ENCODE assay signal across 16 cellular contexts in the genomic region with DNA sequence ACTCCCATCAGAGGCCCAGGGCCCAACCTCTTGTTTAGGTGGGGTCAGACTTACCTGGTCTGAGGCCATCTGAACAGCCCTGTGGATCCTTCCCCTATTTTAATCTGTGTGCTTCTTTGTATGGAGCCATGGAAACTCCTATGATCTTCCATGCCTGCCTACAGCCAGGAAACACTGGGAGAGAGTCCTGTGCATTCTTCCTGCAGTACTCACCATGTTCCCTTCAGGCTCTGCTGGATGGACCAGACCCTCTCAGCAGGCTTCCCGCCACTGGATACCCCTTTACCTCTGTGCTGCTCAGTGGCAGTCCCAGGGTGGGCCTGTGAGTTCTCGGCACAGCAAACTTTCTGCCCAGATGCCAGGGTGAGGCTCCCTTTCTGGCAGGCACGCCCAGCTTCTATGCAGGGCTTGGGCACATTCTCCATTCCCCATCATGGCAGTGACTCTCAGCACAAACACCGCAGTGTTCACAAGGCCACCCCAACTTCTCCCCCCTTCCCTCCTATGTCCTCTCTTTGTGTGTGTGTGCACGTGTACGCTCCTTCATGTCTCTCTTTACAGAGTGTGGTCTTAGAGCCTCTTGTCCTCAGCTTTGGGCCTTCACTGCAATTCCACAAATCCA. TPM values are rescaled to one million over a fixed set of nuclear protein-coding genes. Genes with fewer than 3 reads are reported as not detected.
DNase-seq lines count a peak whose midpoint lies in the region; ATAC-seq and TF ChIP-seq lines count a peak whose summit lies in the region.
"Had no signal": no experiment of that assay in that cellular context is flagged by ENCODE, and none has a peak within 500 bp of the region (broad histone marks: within the 10 kb centered on the region; RNA-seq: fewer than 3 reads in every experiment).

No MANE protein-coding gene starts in this region.

- no peak overlapping the region for H3K4ac ChIP-seq in H9 (ENCODE audit: low read depth, low read length)

- H3K36me3 Mint-ChIP-seq in H9 (ENCODE audit: insufficient read depth in 1 of 3, low read depth in 3 of 3) (peaks cover 9 to 20% (median 17%) of the 10 kb centered on the region in 3 experiments), WTC11 (peaks cover 23% of the 10 kb centered on the region)

- H4K20me1 ChIP-seq in H9 (ENCODE audit: control insufficient read depth, insufficient read depth, insufficient read length) = no peaks in the 10 kb centered on the region

- no peak overlapping the region for H2AFZ ChIP-seq in H9 (ENCODE audit: low read length)

- no peak overlapping the region for H3K14ac ChIP-seq in H9 (ENCODE audit: insufficient read depth, low read length)

- H3K27ac Mint-ChIP-seq in H9 (no peak overlapping the region; a peak in 1 of 7 replicates), WTC11 (0 out of 2 replicates have a peak overlapping the region, but pooled peaks have one; percentile 19)
- H3K27ac Mint-ChIP-seq: IgD-negative memory B cell had no signal

- no peak for TF ChIP-seq CTCF in H9 (conservative IDR thresholded peaks at IDR 0.05)
- TF ChIP-seq CTCF in WTC11 (IDR thresholded peaks at IDR 0.05) = no peak

- H3K56ac ChIP-seq in H9 (ENCODE audit: insufficient read length, low read depth, low read length) = no peak overlapping the region

- H3K9me3 Mint-ChIP-seq in H9 = peaks cover 17 to 22% of the 10 kb centered on the region in 2 experiments
- H3K9me3 Mint-ChIP-seq in WTC11 = peaks cover 24% of the 10 kb centered on the region

- H2BK20ac ChIP-seq in H9 (ENCODE audit: low read depth, low read length, poor library complexity, severe bottlenecking) = no peak overlapping the region

- peaks cover 0 to 3% of the 10 kb centered on the region in 2 experiments; a peak in 1 of 4 replicates for H3K4me1 Mint-ChIP-seq in H9
- no peaks in the 10 kb centered on the region for H3K4me1 Mint-ChIP-seq in WTC11
- H3K4me1 Mint-ChIP-seq: IgD-negative memory B cell had no signal

- no peak overlapping the region for H3K4me2 ChIP-seq in H9 (ENCODE audit: insufficient read depth, insufficient read length, low read length)

- CTCF ChIA-PET in WTC11 (lab: Charles Lee) = interaction anchor here (0.6 to 5.1 kb wide), 34 partner anchors 9 to 247 kb away, joined by 3 to 54 read pairs (median 6); a partner anchor contains a TSS

- no peaks in the 10 kb centered on the region for H3K23me2 ChIP-seq in H9 (ENCODE audit: insufficient read length, low read depth, low read length, poor library complexity, severe bottlenecking)

- WGBS in H9 (ENCODE audit: extremely low coverage, insufficient read length, low lambda C conversion rate) = no CpG with 5 or more reads among the region's 6 CpGs

- H3K27me3 Mint-ChIP-seq in H9 (ENCODE audit: low read depth) (no peaks in the 10 kb centered on the region), WTC11 (ENCODE audit: low read depth) (peaks cover 4% of the 10 kb centered on the region)
- H3K27me3 Mint-ChIP-seq: IgD-negative memory B cell had no signal

- no peak overlapping the region for H2AK5ac ChIP-seq in H9 (ENCODE audit: insufficient read length, low read length)

- H2BK12ac ChIP-seq in H9 (ENCODE audit: insufficient read length, low read depth, low read length) = no peak overlapping the region

- H3K23ac ChIP-seq in H9 (ENCODE audit: insufficient read length, low read depth, low read length) = no peak overlapping the region

- no peaks in the 10 kb centered on the region for H3K4me1 ChIP-seq in H9 (ENCODE audit: insufficient read depth, low read length)
- H3K4me1 ChIP-seq: foreskin keratinocyte had no signal

- no peak overlapping the region for H2BK120ac ChIP-seq in H9 (ENCODE audit: low read depth, low read length, poor library complexity, severe bottlenecking)

- no peak overlapping the region for H2BK15ac ChIP-seq in H9 (ENCODE audit: low read depth, low read length)

- H3K9ac ChIP-seq in H9 (ENCODE audit: extremely low read depth, insufficient read length, low read length) = no peak overlapping the region

- H2BK5ac ChIP-seq in H9 (ENCODE audit: insufficient read length, low read length) = no peak overlapping the region

- no peaks in the 10 kb centered on the region for H3K27me3 ChIP-seq in H9 (ENCODE audit: insufficient read depth, low read length)
- H3K27me3 ChIP-seq: esophagus muscularis mucosa, heart right ventricle, neutrophil had no signal

- no peak overlapping the region for H4K91ac ChIP-seq in H9 (ENCODE audit: insufficient read length, low read depth, low read length)

- no peak overlapping the region for H4K5ac ChIP-seq in H9 (ENCODE audit: insufficient read length, low read depth, low read length)

- no peak for ATAC-seq in WTC11

- POLR2A ChIA-PET in WTC11 (lab: Charles Lee) = no interaction called here

- DNase-seq in H9 (peak; percentile 17), WTC11 (ENCODE audit: low spot score) (no peak), islet precursor cell (peak; percentile 55), renal cortical epithelial cell (ENCODE audit: low read depth) (peak; percentile 28), NCI-H748 (lab: John Stamatoyannopoulos, UW; ENCODE audit: unreplicated experiment) (no peak), NCI-H187 treated with DMSO at 0.1 percent for 48 hours (lab: John Stamatoyannopoulos, UW) (no peak), GOT3 (lab: John Stamatoyannopoulos, UW) (no peak), SIG-M5 (lab: John Stamatoyannopoulos, UW) (no peak)

- no peaks in the 10 kb centered on the region for H3K79me1 ChIP-seq in H9 (ENCODE audit: insufficient read depth, low read depth, low read length, poor library complexity, severe bottlenecking)

- peaks cover 4% of the 10 kb centered on the region for H3K9me3 ChIP-seq in H9 (ENCODE audit: control insufficient read depth, low read depth, low read length)
- H3K9me3 ChIP-seq: esophagus muscularis mucosa, neutrophil, psoas muscle had no signal

- no peak overlapping the region for H3K27ac ChIP-seq in H9 (ENCODE audit: insufficient read length, low read depth, low read length)
- H3K27ac ChIP-seq: coronary artery, foreskin keratinocyte, neutrophil, psoas muscle had no signal

- H3K4me3 Mint-ChIP-seq in H9 = no peak overlapping the region
- no peak overlapping the region for H3K4me3 Mint-ChIP-seq in WTC11
- H3K4me3 Mint-ChIP-seq: activated T-cell treated with anti-CD3 and anti-CD28 coated beads, Interleukin-2, amount 50 U/mL, for 4 hours; IgD-negative memory B cell had no signal

- no peak overlapping the region for H4K8ac ChIP-seq in H9 (replicated peaks; ENCODE audit: insufficient read length, low read depth, low read length)

- no peaks in the 10 kb centered on the region for H3K79me2 ChIP-seq in H9 (ENCODE audit: insufficient read depth, low read length)

- no peak overlapping the region for H3K18ac ChIP-seq in H9 (ENCODE audit: insufficient read length, low read depth, low read length)

- H3T11ph ChIP-seq in H9 (ENCODE audit: low read length) = no peak overlapping the region

TF ChIP-seq in WTC11, 78 proteins besides CTCF, POLR2A, EP300 and RAD21 (continues in another document):
- TF ChIP-seq EMX1 (CRISPR knock-in tag; IDR thresholded peaks at IDR 0.05) (no peak), NR1H2 (CRISPR knock-in tag; IDR thresholded peaks at IDR 0.05) (no peak), NFE2L1 (CRISPR knock-in tag; IDR thresholded peaks at IDR 0.05) (no peak), ZNF219 (CRISPR knock-in tag; IDR thresholded peaks at IDR 0.05; ENCODE audit: borderline replicate concordance) (no peak), SP1 (CRISPR knock-in tag; conservative IDR thresholded peaks at IDR 0.05) (no peak), OVOL2 (CRISPR knock-in tag; IDR thresholded peaks at IDR 0.05; ENCODE audit: borderline replicate concordance) (no peak), ELF4 (CRISPR knock-in tag; IDR thresholded peaks at IDR 0.05; ENCODE audit: low read depth) (no peak), TP53 (CRISPR knock-in tag; IDR thresholded peaks at IDR 0.05) (no peak), ZBTB21 (CRISPR knock-in tag; IDR thresholded peaks at IDR 0.05; ENCODE audit: borderline replicate concordance) (no peak), FOXJ3 (CRISPR knock-in tag; IDR thresholded peaks at IDR 0.05; ENCODE audit: borderline replicate concordance) (no peak)
- TF ChIP-seq, protein P1, sequence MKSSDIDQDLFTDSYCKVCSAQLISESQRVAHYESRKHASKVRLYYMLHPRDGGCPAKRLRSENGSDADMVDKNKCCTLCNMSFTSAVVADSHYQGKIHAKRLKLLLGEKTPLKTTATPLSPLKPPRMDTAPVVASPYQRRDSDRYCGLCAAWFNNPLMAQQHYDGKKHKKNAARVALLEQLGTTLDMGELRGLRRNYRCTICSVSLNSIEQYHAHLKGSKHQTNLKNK (CRISPR knock-in tag; IDR thresholded peaks at IDR 0.05) = no peak
- TF ChIP-seq, protein P2, sequence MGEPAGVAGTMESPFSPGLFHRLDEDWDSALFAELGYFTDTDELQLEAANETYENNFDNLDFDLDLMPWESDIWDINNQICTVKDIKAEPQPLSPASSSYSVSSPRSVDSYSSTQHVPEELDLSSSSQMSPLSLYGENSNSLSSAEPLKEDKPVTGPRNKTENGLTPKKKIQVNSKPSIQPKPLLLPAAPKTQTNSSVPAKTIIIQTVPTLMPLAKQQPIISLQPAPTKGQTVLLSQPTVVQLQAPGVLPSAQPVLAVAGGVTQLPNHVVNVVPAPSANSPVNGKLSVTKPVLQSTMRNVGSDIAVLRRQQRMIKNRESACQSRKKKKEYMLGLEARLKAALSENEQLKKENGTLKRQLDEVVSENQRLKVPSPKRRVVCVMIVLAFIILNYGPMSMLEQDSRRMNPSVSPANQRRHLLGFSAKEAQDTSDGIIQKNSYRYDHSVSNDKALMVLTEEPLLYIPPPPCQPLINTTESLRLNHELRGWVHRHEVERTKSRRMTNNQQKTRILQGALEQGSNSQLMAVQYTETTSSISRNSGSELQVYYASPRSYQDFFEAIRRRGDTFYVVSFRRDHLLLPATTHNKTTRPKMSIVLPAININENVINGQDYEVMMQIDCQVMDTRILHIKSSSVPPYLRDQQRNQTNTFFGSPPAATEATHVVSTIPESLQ (CRISPR knock-in tag; IDR thresholded peaks at IDR 0.05) = no peak
- TF ChIP-seq, protein P3, sequence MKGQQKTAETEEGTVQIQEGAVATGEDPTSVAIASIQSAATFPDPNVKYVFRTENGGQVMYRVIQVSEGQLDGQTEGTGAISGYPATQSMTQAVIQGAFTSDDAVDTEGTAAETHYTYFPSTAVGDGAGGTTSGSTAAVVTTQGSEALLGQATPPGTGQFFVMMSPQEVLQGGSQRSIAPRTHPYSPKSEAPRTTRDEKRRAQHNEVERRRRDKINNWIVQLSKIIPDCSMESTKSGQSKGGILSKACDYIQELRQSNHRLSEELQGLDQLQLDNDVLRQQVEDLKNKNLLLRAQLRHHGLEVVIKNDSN (CRISPR knock-in tag; IDR thresholded peaks at IDR 0.05) = no peak
- TF ChIP-seq, protein P4, sequence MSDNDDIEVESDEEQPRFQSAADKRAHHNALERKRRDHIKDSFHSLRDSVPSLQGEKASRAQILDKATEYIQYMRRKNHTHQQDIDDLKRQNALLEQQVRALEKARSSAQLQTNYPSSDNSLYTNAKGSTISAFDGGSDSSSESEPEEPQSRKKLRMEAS (CRISPR knock-in tag; IDR thresholded peaks at IDR 0.05) = no peak

RNA-seq across cellular contexts. Expression of a gene that starts 34.8 kb away (rescaled TPM):
- total RNA-seq in H9 (2021) = 15.9 and 16.2 TPM in 2 replicates
- 13.5 to 16.4 TPM (median 15.9 TPM) in 3 replicates for total RNA-seq in WTC11 (2021)
- total RNA-seq in renal cortical epithelial cell = 9.9 and 18.4 TPM in 2 replicates

Comparison
In these comparisons a context has a peak if more than half of its experiments do, and no peak if none do; other contexts are left out.
1. DNase-seq: peak in H9 (single experiment), islet precursor cell (single experiment) and renal cortical epithelial cell (single experiment); none in WTC11 (single experiment), NCI-H748 (single experiment), NCI-H187 treated with DMSO at 0.1 percent for 48 hours (single experiment), GOT3 (single experiment) and SIG-M5 (single experiment).